9 cellular contexts compared by ENCODE assay signal in the genomic region with DNA sequence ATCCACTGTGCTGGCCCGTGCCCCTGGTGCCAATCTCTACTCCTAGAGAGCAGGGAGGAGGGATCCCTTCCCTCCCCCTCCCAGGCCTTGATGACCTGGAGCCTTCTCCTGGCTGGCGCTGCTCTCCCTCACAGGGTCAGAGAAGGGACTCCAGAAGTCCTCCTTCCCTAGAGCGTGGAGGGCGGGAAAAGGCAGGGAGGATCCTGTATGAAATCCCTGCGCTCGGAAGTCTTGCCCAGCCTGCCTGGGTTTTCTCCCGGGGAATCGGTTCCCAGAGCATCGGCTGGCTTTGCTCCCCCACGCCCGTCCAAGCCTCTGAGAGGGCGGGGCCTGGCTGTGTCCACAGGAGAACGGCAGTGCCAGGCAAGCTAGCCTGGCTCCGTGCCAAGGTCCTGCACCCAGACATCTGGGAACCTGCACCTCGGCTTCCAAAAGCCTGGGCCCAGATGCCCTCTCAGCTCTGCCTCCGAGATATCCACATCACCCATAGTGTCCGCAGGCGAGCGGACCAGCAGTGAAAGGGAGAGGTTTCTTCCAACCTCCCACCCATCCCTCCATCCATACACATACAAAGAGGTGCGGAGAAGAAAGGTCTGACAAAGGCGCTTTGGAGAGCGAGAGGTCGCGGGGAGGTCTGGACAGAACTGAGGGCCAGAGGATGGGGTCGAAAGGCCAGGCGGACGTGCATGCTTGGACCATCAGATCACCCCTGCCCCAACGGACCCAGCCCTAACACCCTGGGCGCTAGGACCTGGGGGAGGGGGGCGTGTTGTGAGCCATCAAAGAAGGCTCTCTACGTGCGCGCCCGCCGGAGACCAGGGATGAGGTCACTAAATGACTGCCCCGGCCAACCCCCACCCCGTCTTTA. TPM values are rescaled to one million over a fixed set of nuclear protein-coding genes. Genes with fewer than 3 reads are reported as not detected.
DNase-seq lines count a peak whose midpoint lies in the region; ATAC-seq, FAIRE-seq and TF ChIP-seq lines count a peak whose summit lies in the region.
"Had no signal": no experiment of that assay in that cellular context is flagged by ENCODE, and none has a peak within 500 bp of the region (broad histone marks: within the 10 kb centered on the region; RNA-seq: fewer than 3 reads in every experiment).

No MANE protein-coding gene starts in this region.

- TF ChIP-seq CTCF in SK-N-SH (IDR thresholded peaks at IDR 0.05) = no peak
- no peak for TF ChIP-seq CTCF in keratinocyte (optimal IDR thresholded peaks at IDR 0.05 in 1 of 3, IDR thresholded peaks at IDR 0.05 in 1 of 3, conservative IDR thresholded peaks at IDR 0.05 in 1 of 3; ENCODE audit: extremely low read depth in 1 of 3, insufficient read depth in 2 of 3, low read length in 3 of 3)

- H3K27me3 ChIP-seq in SK-N-SH (ENCODE audit: insufficient read depth) (no peaks in the 10 kb centered on the region; the same call in 1 of the 2 replicates), keratinocyte (ENCODE audit: control insufficient read depth, extremely low read depth, insufficient read depth, low read length) (peaks cover 64% of the 10 kb centered on the region), skeletal muscle tissue (ENCODE audit: control insufficient read depth in 3 of 3, insufficient read depth in 3 of 3, low read length in 3 of 3) (peaks cover 39 to 57% (median 56%) of the 10 kb centered on the region in 3 donors)

- CTCF ChIA-PET in activated CD4-positive, alpha-beta T cell treated with anti-CD3 and anti-CD28 coated beads for 36 hours (lab: Charles Lee) = interaction anchor here (1.6 to 2.4 kb wide), 2 partner anchors 20 to 38 kb away, joined by 4 to 6 read pairs; no protein-coding TSS in a partner anchor
- CTCF ChIA-PET in SK-N-SH (lab: Yijun Ruan, JAX) = interaction anchor here (0.9 to 23.5 kb wide), 11 partner anchors 17 to 233 kb away, joined by 3 to 344 read pairs (median 9); no protein-coding TSS in a partner anchor

- TF ChIP-seq RAD21 in SK-N-SH (IDR thresholded peaks at IDR 0.05; ENCODE audit: low read length) = no peak

- no peaks in the 10 kb centered on the region for H4K20me1 ChIP-seq in SK-N-SH (ENCODE audit: insufficient read depth)
- H4K20me1 ChIP-seq in keratinocyte (ENCODE audit: control insufficient read depth, extremely low read depth, insufficient read depth, low read length) = no peaks in the 10 kb centered on the region

- peaks cover 10 to 19% of the 10 kb centered on the region in 2 experiments; a peak in 2 of 4 replicates for H3K4me1 ChIP-seq in SK-N-SH (ENCODE audit: control insufficient read depth in 1 of 2, insufficient read depth in 2 of 2, low read depth in 1 of 2, low read length in 1 of 2)
- peaks cover 8% of the 10 kb centered on the region for H3K4me1 ChIP-seq in keratinocyte (ENCODE audit: control insufficient read depth, extremely low read depth, insufficient read depth, low read length)
- H3K4me1 ChIP-seq in skeletal muscle tissue (ENCODE audit: control insufficient read depth in 3 of 3, insufficient read depth in 3 of 3, low read length in 3 of 3) = peaks cover 17 to 23% (median 20%) of the 10 kb centered on the region in 3 donors

- H3K27me3 Mint-ChIP-seq in activated CD4-positive, alpha-beta T cell treated with anti-CD3 and anti-CD28 coated beads for 36 hours = peaks cover 29% of the 10 kb centered on the region

- TF ChIP-seq EP300 in SK-N-SH (IDR thresholded peaks at IDR 0.05; ENCODE audit: borderline replicate concordance in 1 of 2, low read depth in 1 of 2, low read length in 1 of 2) = peak in 1 of 2 experiments; percentile 19; a peak in 1 of 4 replicates

- peak overlapping the region in 1 of 2 experiments; percentile 91; a peak in 3 of 4 replicates for H3K27ac ChIP-seq in SK-N-SH (ENCODE audit: low read depth in 2 of 2, low read length in 1 of 2)
- no peak overlapping the region for H3K27ac ChIP-seq in keratinocyte (ENCODE audit: control insufficient read depth, insufficient read depth, low read length)
- no peak overlapping the region for H3K27ac ChIP-seq in skeletal muscle tissue (ENCODE audit: low read depth, low read length)

- H3K4me2 ChIP-seq in SK-N-SH (peak overlapping the region; percentile 100), keratinocyte (ENCODE audit: control insufficient read depth, extremely low read depth, insufficient read depth, low read depth, low read length) (peak overlapping the region; percentile 10)

- peaks cover 9% of the 10 kb centered on the region for H3F3A ChIP-seq in SK-N-SH (replicated peaks; ENCODE audit: insufficient read depth)

- DNase-seq in activated CD4-positive, alpha-beta T cell treated with anti-CD3 and anti-CD28 coated beads for 36 hours = peak; percentile 69
- DNase-seq in activated CD4-positive, alpha-beta T cell treated with anti-CD3 and anti-CD28 coated beads for 1 hour = no peak
- peak; percentile 89 for DNase-seq in SK-N-SH
- peak; percentile 89 for DNase-seq in cerebellum (ENCODE audit: low spot score)
- no peak for DNase-seq in keratinocyte (ENCODE audit: low read depth, low spot score)

- H2AFZ ChIP-seq in SK-N-SH (ENCODE audit: low read depth) = peak overlapping the region; percentile 90
- H2AFZ ChIP-seq in keratinocyte (ENCODE audit: control insufficient read depth, low read length) = no peak overlapping the region

- no peaks in the 10 kb centered on the region for H3K9me3 Mint-ChIP-seq in activated CD4-positive, alpha-beta T cell treated with anti-CD3 and anti-CD28 coated beads for 36 hours (ENCODE audit: low read depth)

- H3K27ac Mint-ChIP-seq in activated CD4-positive, alpha-beta T cell treated with anti-CD3 and anti-CD28 coated beads for 36 hours = no peak overlapping the region

- POLR2A ChIA-PET in activated CD4-positive, alpha-beta T cell treated with anti-CD3 and anti-CD28 coated beads for 36 hours (lab: Charles Lee) = interaction anchor here (0.6 to 1.0 kb wide), 2 partner anchors 589 to 709 kb away, joined by 3 read pairs; no protein-coding TSS in a partner anchor
- POLR2A ChIA-PET in SK-N-SH (lab: Yijun Ruan, JAX) = interaction anchor here (1.1 kb wide), 1 partner anchor 101 kb away, joined by 4 read pairs; no protein-coding TSS in a partner anchor

- H3K4me1 Mint-ChIP-seq in activated CD4-positive, alpha-beta T cell treated with anti-CD3 and anti-CD28 coated beads for 36 hours = peaks cover 17% of the 10 kb centered on the region

- FAIRE-seq in keratinocyte (lab: Jason Lieb, UNC) = no peak
- FAIRE-seq: G401.6 had no signal

- H3K4me3 ChIP-seq in SK-N-SH (ENCODE audit: low read depth in 2 of 2, low read length in 1 of 2) (peak overlapping the region; percentile 66 to 91), keratinocyte (ENCODE audit: control insufficient read depth in 2 of 3, extremely low read depth in 1 of 3, insufficient read depth in 2 of 3, low read depth in 1 of 3, low read length in 3 of 3) (no peak overlapping the region), skeletal muscle tissue (ENCODE audit: low read length in 3 of 3) (peak overlapping the region; percentile 65 to 67 (median 65))

- intact Hi-C loops in activated CD4-positive, alpha-beta T cell treated with anti-CD3 and anti-CD28 coated beads for 36 hours (cut with DNase I, micrococcal nuclease) = loop anchor here in 1 of 2 experiments (2.0 kb wide), 1 partner anchor 101 kb away; no protein-coding TSS in a partner anchor

- 7% methylated on average over 28 of the region's 37 CpGs for WGBS in SK-N-SH (ENCODE audit: low lambda C conversion rate)

- H3K9me3 ChIP-seq in SK-N-SH (no peaks in the 10 kb centered on the region), keratinocyte (ENCODE audit: control insufficient read depth, low read depth, low read length) (no peaks in the 10 kb centered on the region), skeletal muscle tissue (ENCODE audit: control insufficient read depth in 3 of 3, low read length in 3 of 3) (no peaks in the 10 kb centered on the region)

- no peaks in the 10 kb centered on the region for H3K79me2 ChIP-seq in SK-N-SH (ENCODE audit: insufficient read depth)
- no peaks in the 10 kb centered on the region for H3K79me2 ChIP-seq in keratinocyte (ENCODE audit: control insufficient read depth, insufficient read depth, low read length)

- no peaks in the 10 kb centered on the region for H3K36me3 ChIP-seq in SK-N-SH (replicated peaks in 1 of 2; ENCODE audit: control insufficient read depth in 1 of 2, insufficient read depth in 2 of 2, low read length in 1 of 2)
- H3K36me3 ChIP-seq in keratinocyte (ENCODE audit: control insufficient read depth in 2 of 2, extremely low read depth in 1 of 2, insufficient read depth in 2 of 2, low read length in 2 of 2) = no peaks in the 10 kb centered on the region
- no peaks in the 10 kb centered on the region for H3K36me3 ChIP-seq in skeletal muscle tissue (ENCODE audit: control insufficient read depth in 3 of 3, insufficient read depth in 3 of 3, low read length in 3 of 3)

- H3K4me3 Mint-ChIP-seq in activated CD4-positive, alpha-beta T cell treated with anti-CD3 and anti-CD28 coated beads for 36 hours = peak overlapping the region; percentile 34

- H3K9me2 ChIP-seq in SK-N-SH = no peaks in the 10 kb centered on the region

- dilution Hi-C loops in keratinocyte (cut with MboI; ENCODE audit: extremely low pct_ligation_motif_present, low sequenced_read_pairs) = no loop called here

- ATAC-seq in activated CD4-positive, alpha-beta T cell treated with anti-CD3 and anti-CD28 coated beads for 36 hours = peak; percentile 60
- no peak for ATAC-seq in GM19455 (IDR thresholded peaks at IDR 0.05; ENCODE audit: unreplicated experiment)
- no peak for ATAC-seq in HG03108 (IDR thresholded peaks at IDR 0.05; ENCODE audit: unreplicated experiment)

- H3K36me3 Mint-ChIP-seq in activated CD4-positive, alpha-beta T cell treated with anti-CD3 and anti-CD28 coated beads for 36 hours (ENCODE audit: low read depth) = no peaks in the 10 kb centered on the region

- peak overlapping the region; percentile 87 for H3K9ac ChIP-seq in SK-N-SH
- no peak overlapping the region for H3K9ac ChIP-seq in keratinocyte (ENCODE audit: control insufficient read depth, extremely low read depth, insufficient read depth, low read length)
- H3K9ac ChIP-seq in skeletal muscle tissue (ENCODE audit: low read depth in 1 of 3, low read length in 3 of 3) = peak overlapping the region in 2 of 3 donors; percentile 73 to 76

- no peaks in the 10 kb centered on the region for H3K9me1 ChIP-seq in keratinocyte (ENCODE audit: control insufficient read depth, extremely low read depth, insufficient read depth, low read length)

RNA-seq across cellular contexts. Expression of a gene that starts 1.1 kb away (rescaled TPM):
- 1 to 10 TPM; 1.2 to 1.3 TPM for total RNA-seq in activated CD4-positive, alpha-beta T cell treated with anti-CD3 and anti-CD28 coated beads for 36 hours
- polyA plus RNA-seq in SK-N-SH (2012; rRNA removed) = 8.1 and 8.3 TPM in 2 replicates
- 3.6 and 5.5 TPM in 2 replicates for polyA plus RNA-seq in SK-N-SH (2012; cell fraction: cytosol; rRNA removed)
- 10.2 and 13.4 TPM in 2 replicates for polyA plus RNA-seq in SK-N-SH (2012; cell fraction: nucleus; rRNA removed)
- total RNA-seq in cerebellum = 14.2 TPM
- 0.07 to 0.30 TPM (median 0.12 TPM) in 3 replicates for polyA plus RNA-seq in keratinocyte
- polyA plus RNA-seq in keratinocyte (2011; ENCODE audit: low read depth) = not detected
- 0.06 and 0.13 TPM in 2 replicates for polyA plus RNA-seq in keratinocyte (2011; cell fraction: cytosol; rRNA removed)
- 0.11 and 0.13 TPM in 2 replicates for polyA plus RNA-seq in keratinocyte (2011; cell fraction: nucleus; rRNA removed)
- polyA plus RNA-seq in keratinocyte (2012; ENCODE audit: low replicate concordance) = 0.04 and 0.09 TPM in 2 replicates
- 0.13 to 0.23 TPM in 2 of 3 replicates, not detected in the other for polyA minus RNA-seq in keratinocyte
- polyA minus RNA-seq in keratinocyte (2011; cell fraction: cytosol; rRNA and poly(A)+ RNA removed) = not detected
- polyA minus RNA-seq in keratinocyte (2011; cell fraction: nucleus; rRNA and poly(A)+ RNA removed) = 0.16 and 0.32 TPM in 2 replicates
- 1.0 TPM for total RNA-seq in skeletal muscle tissue

RNA-seq across cellular contexts. Expression of a gene that starts 36.1 kb away (rescaled TPM):
- not detected for total RNA-seq in activated CD4-positive, alpha-beta T cell treated with anti-CD3 and anti-CD28 coated beads for 36 hours
- polyA plus RNA-seq in SK-N-SH (2012; rRNA removed) (not detected in 2 replicates), keratinocyte (not detected in 3 replicates)
- not detected in 2 replicates for polyA plus RNA-seq in SK-N-SH (2012; cell fraction: cytosol; rRNA removed)
- not detected in 2 replicates for polyA plus RNA-seq in SK-N-SH (2012; cell fraction: nucleus; rRNA removed)
- total RNA-seq in cerebellum (not detected), skeletal muscle tissue (not detected)
- not detected for polyA plus RNA-seq in keratinocyte (2011; ENCODE audit: low read depth)
- not detected in 2 replicates for polyA plus RNA-seq in keratinocyte (2011; cell fraction: cytosol; rRNA removed)
- not detected in 2 replicates for polyA plus RNA-seq in keratinocyte (2011; cell fraction: nucleus; rRNA removed)
- polyA plus RNA-seq in keratinocyte (2012; ENCODE audit: low replicate concordance) = not detected in 2 replicates
- polyA minus RNA-seq in keratinocyte = not detected in 3 replicates
- not detected for polyA minus RNA-seq in keratinocyte (2011; cell fraction: cytosol; rRNA and poly(A)+ RNA removed)
- polyA minus RNA-seq in keratinocyte (2011; cell fraction: nucleus; rRNA and poly(A)+ RNA removed) = not detected in 2 replicates

RNA-seq across cellular contexts. Expression of a gene that starts 47.5 kb away (rescaled TPM):
- total RNA-seq in activated CD4-positive, alpha-beta T cell treated with anti-CD3 and anti-CD28 coated beads for 36 hours = not detected
- 0.10 and 0.21 TPM in 2 replicates for polyA plus RNA-seq in SK-N-SH (2012; rRNA removed)
- polyA plus RNA-seq in SK-N-SH (2012; cell fraction: cytosol; rRNA removed) = 0.08 and 0.14 TPM in 2 replicates
- polyA plus RNA-seq in SK-N-SH (2012; cell fraction: nucleus; rRNA removed) = 0.33 and 0.36 TPM in 2 replicates
- not detected for total RNA-seq in cerebellum
- not detected in 3 replicates for polyA plus RNA-seq in keratinocyte
- not detected for polyA plus RNA-seq in keratinocyte (2011; ENCODE audit: low read depth)
- not detected in 2 replicates for polyA plus RNA-seq in keratinocyte (2011; cell fraction: cytosol; rRNA removed)
- not detected in 2 replicates for polyA plus RNA-seq in keratinocyte (2011; cell fraction: nucleus; rRNA removed)
- polyA plus RNA-seq in keratinocyte (2012; ENCODE audit: low replicate concordance) = not detected in 2 replicates
- not detected in 3 replicates for polyA minus RNA-seq in keratinocyte
- not detected for polyA minus RNA-seq in keratinocyte (2011; cell fraction: cytosol; rRNA and poly(A)+ RNA removed)
- not detected in 2 replicates for polyA minus RNA-seq in keratinocyte (2011; cell fraction: nucleus; rRNA and poly(A)+ RNA removed)
- total RNA-seq in skeletal muscle tissue = not detected

RNA-seq across cellular contexts. Expression of a gene that starts 59.2 kb away (rescaled TPM):
- total RNA-seq in activated CD4-positive, alpha-beta T cell treated with anti-CD3 and anti-CD28 coated beads for 36 hours = not detected
- polyA plus RNA-seq in SK-N-SH (2012; rRNA removed) (not detected in 2 replicates), keratinocyte (not detected in 3 replicates)
- not detected in 2 replicates for polyA plus RNA-seq in SK-N-SH (2012; cell fraction: cytosol; rRNA removed)
- not detected in 2 replicates for polyA plus RNA-seq in SK-N-SH (2012; cell fraction: nucleus; rRNA removed)
- total RNA-seq in cerebellum (not detected), skeletal muscle tissue (1.6 TPM)
- polyA plus RNA-seq in keratinocyte (2011; ENCODE audit: low read depth) = not detected
- not detected in 2 replicates for polyA plus RNA-seq in keratinocyte (2011; cell fraction: cytosol; rRNA removed)
- polyA plus RNA-seq in keratinocyte (2011; cell fraction: nucleus; rRNA removed) = not detected in 2 replicates
- polyA plus RNA-seq in keratinocyte (2012; ENCODE audit: low replicate concordance) = not detected in 2 replicates
- not detected in 3 replicates for polyA minus RNA-seq in keratinocyte
- not detected for polyA minus RNA-seq in keratinocyte (2011; cell fraction: cytosol; rRNA and poly(A)+ RNA removed)
- polyA minus RNA-seq in keratinocyte (2011; cell fraction: nucleus; rRNA and poly(A)+ RNA removed) = not detected in 2 replicates

Comparison
In these comparisons a context has a peak if more than half of its experiments do, and no peak if none do; other contexts are left out.
1. DNase-seq: peak in activated CD4-positive, alpha-beta T cell treated with anti-CD3 and anti-CD28 coated beads for 36 hours (single experiment), SK-N-SH (single experiment) and cerebellum (single experiment); none in activated CD4-positive, alpha-beta T cell treated with anti-CD3 and anti-CD28 coated beads for 1 hour (single experiment) and keratinocyte (single experiment).
2. H3K4me3 ChIP-seq: peak in SK-N-SH (2 of 2) and skeletal muscle tissue (3 of 3); none in keratinocyte (0 of 3).